ENCODE assay signal across 10 cellular contexts in genomic region chr2:45728458-45728942, GRCh38.
DNase-seq lines count a peak whose midpoint lies in the region; ATAC-seq and FAIRE-seq lines count a peak whose summit lies in the region.
"Had no signal": no experiment of that assay in that cellular context is flagged by ENCODE, and none has a peak within 500 bp of the region (broad histone marks: within the 10 kb centered on the region; RNA-seq: fewer than 3 reads in every experiment).

No MANE protein-coding gene starts in this region.

- H3K4me1 ChIP-seq in BLaER1: peaks cover 99% of the 10 kb centered on the region

- DNase-seq in HTR-8/SVneo (ENCODE audit: insufficient read length, low spot score) (no peak), EL (no peak), MG63 (no peak), cardiac septum (ENCODE audit: low spot score) (no peak)
- no peak for DNase-seq in activated CD4-positive, alpha-beta T cell treated with anti-CD3 and anti-CD28 coated beads for 48 hours
- DNase-seq: MM.1S had no signal

- H3K36me3 ChIP-seq in BLaER1: peaks cover 17% of the 10 kb centered on the region; the same call in 1 of the 2 replicates
- no peaks in the 10 kb centered on the region for H3K36me3 ChIP-seq in MG63
- H3K36me3 ChIP-seq: neutrophil had no signal

- H3K4me3 ChIP-seq in BLaER1 (0 out of 2 replicates have a peak overlapping the region, but pooled peaks have one; percentile 23), MG63 (no peak overlapping the region)

- no peaks in the 10 kb centered on the region for H3K9me3 ChIP-seq in BLaER1
- no peaks in the 10 kb centered on the region for H3K9me3 ChIP-seq in MG63
- H3K9me3 ChIP-seq: neutrophil had no signal

- H3K27me3 ChIP-seq in BLaER1: no peaks in the 10 kb centered on the region
- H3K27me3 ChIP-seq in MG63: no peaks in the 10 kb centered on the region
- H3K27me3 ChIP-seq: neutrophil had no signal

- FAIRE-seq in HTR-8/SVneo (lab: Jason Lieb, UNC): peak; percentile 4

- ATAC-seq in GM19043 (IDR thresholded peaks at IDR 0.05; ENCODE audit: low read depth, unreplicated experiment) (peak; percentile 79), HG02798 (IDR thresholded peaks at IDR 0.05; ENCODE audit: poor library complexity, unreplicated experiment) (peak; percentile 81)

- peak overlapping the region; percentile 31 for H3K9ac ChIP-seq in BLaER1

- H3K27ac ChIP-seq in BLaER1: peak overlapping the region; percentile 84
- H3K27ac ChIP-seq: neutrophil had no signal

- H3K4me2 ChIP-seq in BLaER1: peak overlapping the region; percentile 92

- H4K20me1 ChIP-seq in BLaER1: peaks cover 13% of the 10 kb centered on the region; the same call in 1 of the 2 replicates

- intact Hi-C loops in cardiac septum (cut with DNase I): no loop called here
